Comparison of ENCODE assay signal across 8 cellular contexts in the genomic region with DNA sequence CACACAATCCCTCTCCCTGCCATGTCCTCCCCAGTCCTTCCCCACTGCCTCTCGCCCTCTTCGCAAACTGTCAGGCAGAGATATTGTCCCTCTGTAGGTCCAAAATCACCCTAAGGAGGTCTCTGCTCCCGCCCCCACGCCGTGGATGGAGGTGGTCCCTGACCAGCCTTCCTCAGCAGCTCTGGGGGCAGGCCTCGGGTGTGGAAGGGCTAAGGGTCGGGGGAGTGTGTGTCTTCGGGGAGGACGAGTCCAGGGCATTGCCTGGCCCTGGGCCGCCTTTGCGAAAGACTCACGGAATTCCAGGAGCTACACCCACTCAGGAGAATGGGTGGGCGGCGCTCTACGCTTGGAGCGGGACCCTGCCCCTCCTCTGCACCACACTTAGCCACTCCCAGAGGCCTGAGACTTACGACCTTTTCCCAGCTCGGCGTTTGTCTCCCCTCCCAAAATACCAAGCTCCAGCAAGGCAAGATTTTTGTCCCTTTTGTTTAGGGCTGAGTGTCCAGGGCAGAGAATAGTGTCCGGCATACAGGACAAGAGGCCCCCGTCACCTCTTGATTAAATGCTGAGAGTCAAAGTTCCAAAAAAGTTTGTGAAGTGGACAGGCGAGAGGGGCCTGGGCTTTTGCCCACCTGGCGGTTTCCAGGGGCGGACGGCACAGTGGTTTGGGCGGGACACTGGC. TPM values are rescaled to one million over a fixed set of nuclear protein-coding genes. Genes with fewer than 3 reads are reported as not detected.
DNase-seq lines count a peak whose midpoint lies in the region; ATAC-seq and TF ChIP-seq lines count a peak whose summit lies in the region.

No MANE protein-coding gene starts in this region.

- H3K9me3 Mint-ChIP-seq in activated CD4-positive, alpha-beta T cell treated with anti-CD3 and anti-CD28 coated beads, Interleukin-2, amount 10 ng/mL, durations not matched to agents 7 days and 5 days = no peaks in the 10 kb centered on the region
- H3K9me3 Mint-ChIP-seq in glutamatergic neuron (ENCODE audit: unreplicated experiment) (peaks cover 4% of the 10 kb centered on the region), osteocyte (ENCODE audit: unreplicated experiment) (no peaks in the 10 kb centered on the region)

- peaks cover 42% of the 10 kb centered on the region for H3K27me3 Mint-ChIP-seq in activated CD4-positive, alpha-beta T cell treated with anti-CD3 and anti-CD28 coated beads, Interleukin-2, amount 10 ng/mL, durations not matched to agents 7 days and 5 days
- H3K27me3 Mint-ChIP-seq in glutamatergic neuron (ENCODE audit: unreplicated experiment) (peaks cover 10% of the 10 kb centered on the region), osteocyte (ENCODE audit: unreplicated experiment) (no peaks in the 10 kb centered on the region)

- peaks cover 12% of the 10 kb centered on the region for H3K4me1 Mint-ChIP-seq in activated CD4-positive, alpha-beta T cell treated with anti-CD3 and anti-CD28 coated beads, Interleukin-2, amount 10 ng/mL, durations not matched to agents 7 days and 5 days
- H3K4me1 Mint-ChIP-seq in glutamatergic neuron (ENCODE audit: low read depth, unreplicated experiment) (no peaks in the 10 kb centered on the region), osteocyte (ENCODE audit: unreplicated experiment) (peaks cover 36% of the 10 kb centered on the region)

- TF ChIP-seq CTCF in WI38 (IDR thresholded peaks at IDR 0.05; ENCODE audit: low read depth, low read length) (no peak), glutamatergic neuron (IDR thresholded peaks at IDR 0.05; ENCODE audit: partially characterized antibody, unreplicated experiment) (no peak), osteocyte (IDR thresholded peaks at IDR 0.05) (no peak)

- POLR2A ChIA-PET in activated CD4-positive, alpha-beta T cell treated with anti-CD3 and anti-CD28 coated beads, Interleukin-2, amount 10 ng/mL, durations not matched to agents 7 days and 5 days (lab: Charles Lee) = no interaction called here

- H3K36me3 Mint-ChIP-seq in activated CD4-positive, alpha-beta T cell treated with anti-CD3 and anti-CD28 coated beads, Interleukin-2, amount 10 ng/mL, durations not matched to agents 7 days and 5 days (ENCODE audit: low read depth) = no peaks in the 10 kb centered on the region
- H3K36me3 Mint-ChIP-seq in glutamatergic neuron (ENCODE audit: unreplicated experiment) (peaks cover 3% of the 10 kb centered on the region), osteocyte (ENCODE audit: unreplicated experiment) (no peaks in the 10 kb centered on the region)

- no peak for ATAC-seq in GM21528 (IDR thresholded peaks at IDR 0.05; ENCODE audit: low FRiP score, unreplicated experiment)

- no peak overlapping the region for H3K27ac Mint-ChIP-seq in activated CD4-positive, alpha-beta T cell treated with anti-CD3 and anti-CD28 coated beads, Interleukin-2, amount 10 ng/mL, durations not matched to agents 7 days and 5 days
- H3K27ac Mint-ChIP-seq in glutamatergic neuron (ENCODE audit: unreplicated experiment) = peak overlapping the region; percentile 52
- H3K27ac Mint-ChIP-seq in osteocyte (ENCODE audit: unreplicated experiment) = peak overlapping the region; percentile 66

- CTCF ChIA-PET in activated CD4-positive, alpha-beta T cell treated with anti-CD3 and anti-CD28 coated beads, Interleukin-2, amount 10 ng/mL, durations not matched to agents 7 days and 5 days (lab: Charles Lee) = no interaction called here

- H3K4me3 Mint-ChIP-seq in activated CD4-positive, alpha-beta T cell treated with anti-CD3 and anti-CD28 coated beads, Interleukin-2, amount 10 ng/mL, durations not matched to agents 7 days and 5 days = peak overlapping the region; percentile 37
- H3K4me3 Mint-ChIP-seq in glutamatergic neuron (ENCODE audit: unreplicated experiment) (peak overlapping the region; percentile 84), osteocyte (ENCODE audit: unreplicated experiment) (peak overlapping the region; percentile 77)

- no peak for DNase-seq in activated CD4-positive, alpha-beta T cell treated with anti-CD3 and anti-CD28 coated beads, Interleukin-2, amount 10 ng/mL, durations not matched to agents 7 days and 5 days
- DNase-seq in activated CD4-positive, alpha-beta T cell treated with anti-CD3 and anti-CD28 coated beads, Interleukin-2, amount 50 U/mL, for 1 hour = no peak
- DNase-seq in glutamatergic neuron = no peak
- no peak for DNase-seq in osteocyte (ENCODE audit: extremely low spot score, unreplicated experiment)
- no peak for DNase-seq in KG1 (lab: John Stamatoyannopoulos, UW)
- no peak for DNase-seq in NCI-H524 treated with DMSO at 0.1 percent for 48 hours (lab: John Stamatoyannopoulos, UW)

- peak overlapping the region; percentile 63 for H3K4me3 ChIP-seq in WI38 (ENCODE audit: low read depth, low read length)

RNA-seq across cellular contexts. Expression of a gene that starts 0.9 kb away (rescaled TPM):
- total RNA-seq in activated CD4-positive, alpha-beta T cell treated with anti-CD3 and anti-CD28 coated beads, Interleukin-2, amount 10 ng/mL, durations not matched to agents 7 days and 5 days = not detected
- total RNA-seq in glutamatergic neuron (ENCODE audit: unreplicated experiment) = 1.2 TPM
- total RNA-seq in osteocyte = 36.1 and 37.3 TPM in 2 replicates

Comparison
In these comparisons a context has a peak if more than half of its experiments do, and no peak if none do; other contexts are left out.
1. RNA of a gene that starts 0.9 kb away (total RNA-seq): 36.1 to 37.3 TPM in osteocyte; 1.2 TPM in glutamatergic neuron (single experiment) and not detected in activated CD4-positive, alpha-beta T cell treated with anti-CD3 and anti-CD28 coated beads, Interleukin-2, amount 10 ng/mL, durations not matched to agents 7 days and 5 days; every median in the first group is over 10 times any median in the second.
2. Peak in every context shown above with its lines, with median percentiles within 50 percentile points of each other: H3K4me3 Mint-ChIP-seq.